In the genomic region with DNA sequence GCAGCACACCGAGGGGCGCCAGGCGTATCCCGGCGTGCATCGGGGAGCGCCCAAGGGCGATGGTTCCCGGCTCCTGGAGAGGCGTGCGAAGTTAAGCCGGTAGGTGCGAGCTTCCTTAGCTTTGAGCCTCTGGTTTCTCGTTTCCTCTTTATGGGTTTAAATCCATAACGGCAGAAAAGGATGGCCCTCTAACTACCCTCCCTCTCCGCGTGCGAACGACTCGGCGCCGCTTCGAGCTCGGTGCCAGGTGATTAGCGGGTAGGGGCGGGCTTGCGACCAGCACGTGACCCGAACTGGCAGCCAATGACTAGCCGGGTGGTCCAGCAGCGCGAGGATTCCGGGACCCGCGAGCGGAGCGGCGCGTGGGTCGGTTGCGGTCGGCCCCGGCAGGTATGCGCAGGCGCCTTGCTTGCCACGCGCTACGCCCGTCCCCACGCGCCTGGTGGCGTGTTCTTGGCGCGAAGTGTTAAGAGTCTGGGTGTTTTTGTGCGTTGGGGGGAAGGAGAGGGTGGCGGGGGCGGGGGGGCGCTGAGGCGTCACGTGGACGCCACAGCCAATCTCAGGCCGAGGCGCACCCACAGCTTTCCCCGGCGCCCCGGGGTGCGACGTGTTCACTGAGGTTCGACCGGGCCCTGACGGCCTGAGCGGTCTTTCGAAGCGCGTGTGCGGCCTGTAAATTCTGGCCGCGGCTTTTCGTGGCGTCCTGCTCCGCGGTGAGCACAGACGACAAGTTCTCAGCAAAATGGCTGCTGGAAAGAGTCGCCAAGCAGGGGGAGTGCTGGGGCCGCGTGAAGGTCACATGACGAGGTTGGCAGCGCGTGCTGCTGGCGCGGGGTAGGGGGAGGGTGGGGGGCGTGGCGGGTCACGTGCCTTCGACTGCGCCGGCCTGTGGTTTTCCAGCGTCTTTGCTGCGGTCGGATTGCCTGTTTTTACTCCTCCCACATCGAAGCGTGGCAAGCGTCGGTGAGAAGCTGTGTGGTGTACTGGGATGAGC, we compare ENCODE assay signal across 1 cellular context.
A peak's percentile ranks its signal among the peaks of the same experiment; 100 is the strongest.
TF ChIP-seq lines count a peak whose summit lies in the region.

No MANE protein-coding gene starts in this region.

TF ChIP-seq in HEK293, 187 proteins besides CTCF, POLR2A, EP300 and RAD21 (continued from another document and continues in another):
- TF ChIP-seq ZNF398 (tag by site-specific recombination; IDR thresholded peaks at IDR 0.05), result 0 out of 2 replicates have a peak, but pooled peaks have one; percentile 19
- peak; percentile 35; the same call in 1 of the 2 replicates for TF ChIP-seq WT1 (tag by site-specific recombination; IDR thresholded peaks at IDR 0.05)
- peak; percentile 97 for TF ChIP-seq ZNF76 (tag by site-specific recombination; IDR thresholded peaks at IDR 0.05; ENCODE audit: borderline replicate concordance, low read depth)
- TF ChIP-seq HIC1 (tag by site-specific recombination; IDR thresholded peaks at IDR 0.05), result peak; percentile 97
- no peak for TF ChIP-seq ZNF549 (tag by site-specific recombination; IDR thresholded peaks at IDR 0.05)
- TF ChIP-seq ZNF624 (tag by site-specific recombination; IDR thresholded peaks at IDR 0.05), result no peak
- TF ChIP-seq ZFHX2 (tag by site-specific recombination; conservative IDR thresholded peaks at IDR 0.05), result peak; percentile 88
- TF ChIP-seq ZNF585B (tag by site-specific recombination; IDR thresholded peaks at IDR 0.05), result no peak
- TF ChIP-seq ZNF146 (tag by site-specific recombination; IDR thresholded peaks at IDR 0.05), result no peak
- TF ChIP-seq ZNF366 (tag by site-specific recombination; conservative IDR thresholded peaks at IDR 0.05), result 0 out of 2 replicates have a peak, but pooled peaks have one; percentile 17
- TF ChIP-seq ZFP37 (tag by site-specific recombination; IDR thresholded peaks at IDR 0.05), result no peak
- TF ChIP-seq ZNF596 (tag by site-specific recombination; IDR thresholded peaks at IDR 0.05), result no peak
- TF ChIP-seq ZSCAN23 (tag by site-specific recombination; IDR thresholded peaks at IDR 0.05), result peak; percentile 73
- TF ChIP-seq ZIC2 (tag by site-specific recombination; IDR thresholded peaks at IDR 0.05), result peak; percentile 73
- no peak for TF ChIP-seq ZNF274 (IDR thresholded peaks at IDR 0.05; ENCODE audit: low read length)
- no peak for TF ChIP-seq ZNF274 (tag by site-specific recombination; IDR thresholded peaks at IDR 0.05; ENCODE audit: borderline replicate concordance)
- no peak for TF ChIP-seq ZNF132 (tag by site-specific recombination; IDR thresholded peaks at IDR 0.05; ENCODE audit: borderline replicate concordance)
- no peak for TF ChIP-seq ZNF175 (tag by site-specific recombination; IDR thresholded peaks at IDR 0.05)
- peak; percentile 84; the same call in 1 of the 2 replicates for TF ChIP-seq KLF16 (tag by site-specific recombination; IDR thresholded peaks at IDR 0.05)
- TF ChIP-seq, protein P1, sequence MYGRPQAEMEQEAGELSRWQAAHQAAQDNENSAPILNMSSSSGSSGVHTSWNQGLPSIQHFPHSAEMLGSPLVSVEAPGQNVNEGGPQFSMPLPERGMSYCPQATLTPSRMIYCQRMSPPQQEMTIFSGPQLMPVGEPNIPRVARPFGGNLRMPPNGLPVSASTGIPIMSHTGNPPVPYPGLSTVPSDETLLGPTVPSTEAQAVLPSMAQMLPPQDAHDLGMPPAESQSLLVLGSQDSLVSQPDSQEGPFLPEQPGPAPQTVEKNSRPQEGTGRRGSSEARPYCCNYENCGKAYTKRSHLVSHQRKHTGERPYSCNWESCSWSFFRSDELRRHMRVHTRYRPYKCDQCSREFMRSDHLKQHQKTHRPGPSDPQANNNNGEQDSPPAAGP (tag by site-specific recombination; IDR thresholded peaks at IDR 0.05), result peak; percentile 47; the same call in 1 of the 2 replicates
- no peak for TF ChIP-seq ZNF623 (tag by site-specific recombination; IDR thresholded peaks at IDR 0.05)
- peak; percentile 63 for TF ChIP-seq IKZF3 (tag by site-specific recombination; IDR thresholded peaks at IDR 0.05)
- TF ChIP-seq SCRT2 (tag by site-specific recombination; IDR thresholded peaks at IDR 0.05), result no peak
- TF ChIP-seq, protein P2, sequence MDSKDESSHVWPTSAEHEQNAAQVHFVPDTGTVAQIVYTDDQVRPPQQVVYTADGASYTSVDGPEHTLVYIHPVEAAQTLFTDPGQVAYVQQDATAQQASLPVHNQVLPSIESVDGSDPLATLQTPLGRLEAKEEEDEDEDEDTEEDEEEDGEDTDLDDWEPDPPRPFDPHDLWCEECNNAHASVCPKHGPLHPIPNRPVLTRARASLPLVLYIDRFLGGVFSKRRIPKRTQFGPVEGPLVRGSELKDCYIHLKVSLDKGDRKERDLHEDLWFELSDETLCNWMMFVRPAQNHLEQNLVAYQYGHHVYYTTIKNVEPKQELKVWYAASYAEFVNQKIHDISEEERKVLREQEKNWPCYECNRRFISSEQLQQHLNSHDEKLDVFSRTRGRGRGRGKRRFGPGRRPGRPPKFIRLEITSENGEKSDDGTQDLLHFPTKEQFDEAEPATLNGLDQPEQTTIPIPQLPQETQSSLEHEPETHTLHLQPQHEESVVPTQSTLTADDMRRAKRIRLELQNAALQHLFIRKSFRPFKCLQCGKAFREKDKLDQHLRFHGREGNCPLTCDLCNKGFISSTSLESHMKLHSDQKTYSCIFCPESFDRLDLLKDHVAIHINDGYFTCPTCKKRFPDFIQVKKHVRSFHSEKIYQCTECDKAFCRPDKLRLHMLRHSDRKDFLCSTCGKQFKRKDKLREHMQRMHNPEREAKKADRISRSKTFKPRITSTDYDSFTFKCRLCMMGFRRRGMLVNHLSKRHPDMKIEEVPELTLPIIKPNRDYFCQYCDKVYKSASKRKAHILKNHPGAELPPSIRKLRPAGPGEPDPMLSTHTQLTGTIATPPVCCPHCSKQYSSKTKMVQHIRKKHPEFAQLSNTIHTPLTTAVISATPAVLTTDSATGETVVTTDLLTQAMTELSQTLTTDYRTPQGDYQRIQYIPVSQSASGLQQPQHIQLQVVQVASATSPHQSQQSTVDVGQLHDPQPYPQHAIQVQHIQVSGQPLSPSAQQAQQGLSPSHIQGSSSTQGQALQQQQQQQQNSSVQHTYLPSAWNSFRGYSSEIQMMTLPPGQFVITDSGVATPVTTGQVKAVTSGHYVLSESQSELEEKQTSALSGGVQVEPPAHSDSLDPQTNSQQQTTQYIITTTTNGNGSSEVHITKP (tag by site-specific recombination; IDR thresholded peaks at IDR 0.05), result 0 out of 2 replicates have a peak, but pooled peaks have one; percentile 4
- peak; percentile 82 for TF ChIP-seq ZSCAN30 (tag by site-specific recombination; IDR thresholded peaks at IDR 0.05)
- peak; percentile 55; the same call in 1 of the 2 replicates for TF ChIP-seq ZNF629 (tag by site-specific recombination; IDR thresholded peaks at IDR 0.05)
- peak; percentile 43 for TF ChIP-seq ZNF600 (tag by site-specific recombination; IDR thresholded peaks at IDR 0.05)
- TF ChIP-seq EGR2 (tag by site-specific recombination; IDR thresholded peaks at IDR 0.05; ENCODE audit: low read depth), result peak; percentile 87
- no peak; the same call in 1 of the 2 replicates for TF ChIP-seq ZNF239 (tag by site-specific recombination; IDR thresholded peaks at IDR 0.05)
- peak; percentile 66; the same call in 1 of the 2 replicates for TF ChIP-seq ZNF211 (tag by site-specific recombination; IDR thresholded peaks at IDR 0.05; ENCODE audit: low read depth)
- TF ChIP-seq ZNF18 (tag by site-specific recombination; IDR thresholded peaks at IDR 0.05), result no peak
- peak; percentile 36; the same call in 1 of the 2 replicates for TF ChIP-seq ZBTB21 (tag by site-specific recombination; IDR thresholded peaks at IDR 0.05)
- peak; percentile 68 for TF ChIP-seq SP2 (tag by site-specific recombination; IDR thresholded peaks at IDR 0.05)
- TF ChIP-seq, protein P3, sequence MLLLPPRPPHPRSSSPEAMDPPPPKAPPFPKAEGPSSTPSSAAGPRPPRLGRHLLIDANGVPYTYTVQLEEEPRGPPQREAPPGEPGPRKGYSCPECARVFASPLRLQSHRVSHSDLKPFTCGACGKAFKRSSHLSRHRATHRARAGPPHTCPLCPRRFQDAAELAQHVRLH (tag by site-specific recombination; IDR thresholded peaks at IDR 0.05), result peak; percentile 68
- TF ChIP-seq ZFP3 (tag by site-specific recombination; IDR thresholded peaks at IDR 0.05; ENCODE audit: low read depth), result no peak
- no peak for TF ChIP-seq OSR2 (tag by site-specific recombination; IDR thresholded peaks at IDR 0.05)
- TF ChIP-seq, protein P4, sequence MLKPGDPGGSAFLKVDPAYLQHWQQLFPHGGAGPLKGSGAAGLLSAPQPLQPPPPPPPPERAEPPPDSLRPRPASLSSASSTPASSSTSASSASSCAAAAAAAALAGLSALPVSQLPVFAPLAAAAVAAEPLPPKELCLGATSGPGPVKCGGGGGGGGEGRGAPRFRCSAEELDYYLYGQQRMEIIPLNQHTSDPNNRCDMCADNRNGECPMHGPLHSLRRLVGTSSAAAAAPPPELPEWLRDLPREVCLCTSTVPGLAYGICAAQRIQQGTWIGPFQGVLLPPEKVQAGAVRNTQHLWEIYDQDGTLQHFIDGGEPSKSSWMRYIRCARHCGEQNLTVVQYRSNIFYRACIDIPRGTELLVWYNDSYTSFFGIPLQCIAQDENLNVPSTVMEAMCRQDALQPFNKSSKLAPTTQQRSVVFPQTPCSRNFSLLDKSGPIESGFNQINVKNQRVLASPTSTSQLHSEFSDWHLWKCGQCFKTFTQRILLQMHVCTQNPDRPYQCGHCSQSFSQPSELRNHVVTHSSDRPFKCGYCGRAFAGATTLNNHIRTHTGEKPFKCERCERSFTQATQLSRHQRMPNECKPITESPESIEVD (tag by site-specific recombination; IDR thresholded peaks at IDR 0.05), result no peak
- no peak for TF ChIP-seq ZNF791 (tag by site-specific recombination; IDR thresholded peaks at IDR 0.05)
- TF ChIP-seq GLIS1 (tag by site-specific recombination; IDR thresholded peaks at IDR 0.05), result peak; percentile 73; the same call in 1 of the 2 replicates
- TF ChIP-seq ZFP69B (tag by site-specific recombination; IDR thresholded peaks at IDR 0.05), result peak; percentile 70; the same call in 1 of the 2 replicates
- no peak for TF ChIP-seq ZNF248 (tag by site-specific recombination; IDR thresholded peaks at IDR 0.05)
- TF ChIP-seq KLF8 (tag by site-specific recombination; IDR thresholded peaks at IDR 0.05), result peak; percentile 81
- no peak for TF ChIP-seq ZNF544 (tag by site-specific recombination; IDR thresholded peaks at IDR 0.05)
- no peak for TF ChIP-seq ZNF133 (tag by site-specific recombination; IDR thresholded peaks at IDR 0.05)
- TF ChIP-seq ZBTB20 (tag by site-specific recombination; IDR thresholded peaks at IDR 0.05), result no peak; the same call in 1 of the 2 replicates
- no peak for TF ChIP-seq ZNF140 (tag by site-specific recombination; IDR thresholded peaks at IDR 0.05)
- TF ChIP-seq, protein P5, sequence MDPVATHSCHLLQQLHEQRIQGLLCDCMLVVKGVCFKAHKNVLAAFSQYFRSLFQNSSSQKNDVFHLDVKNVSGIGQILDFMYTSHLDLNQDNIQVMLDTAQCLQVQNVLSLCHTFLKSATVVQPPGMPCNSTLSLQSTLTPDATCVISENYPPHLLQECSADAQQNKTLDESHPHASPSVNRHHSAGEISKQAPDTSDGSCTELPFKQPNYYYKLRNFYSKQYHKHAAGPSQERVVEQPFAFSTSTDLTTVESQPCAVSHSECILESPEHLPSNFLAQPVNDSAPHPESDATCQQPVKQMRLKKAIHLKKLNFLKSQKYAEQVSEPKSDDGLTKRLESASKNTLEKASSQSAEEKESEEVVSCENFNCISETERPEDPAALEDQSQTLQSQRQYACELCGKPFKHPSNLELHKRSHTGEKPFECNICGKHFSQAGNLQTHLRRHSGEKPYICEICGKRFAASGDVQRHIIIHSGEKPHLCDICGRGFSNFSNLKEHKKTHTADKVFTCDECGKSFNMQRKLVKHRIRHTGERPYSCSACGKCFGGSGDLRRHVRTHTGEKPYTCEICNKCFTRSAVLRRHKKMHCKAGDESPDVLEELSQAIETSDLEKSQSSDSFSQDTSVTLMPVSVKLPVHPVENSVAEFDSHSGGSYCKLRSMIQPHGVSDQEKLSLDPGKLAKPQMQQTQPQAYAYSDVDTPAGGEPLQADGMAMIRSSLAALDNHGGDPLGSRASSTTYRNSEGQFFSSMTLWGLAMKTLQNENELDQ (tag by site-specific recombination; IDR thresholded peaks at IDR 0.05; ENCODE audit: low read depth), result no peak
- TF ChIP-seq ZFP41 (tag by site-specific recombination; IDR thresholded peaks at IDR 0.05; ENCODE audit: borderline replicate concordance), result no peak
- no peak for TF ChIP-seq TRIM28 (IDR thresholded peaks at IDR 0.05; ENCODE audit: borderline replicate concordance, low read length)
- peak; percentile 100 for TF ChIP-seq ZNF423 (tag by site-specific recombination; IDR thresholded peaks at IDR 0.05)
